Comparison of ENCODE assay signal across 18 cellular contexts in genomic region chr10:57395921-57396320, GRCh38.
"Had no signal": no experiment of that assay in that cellular context is flagged by ENCODE, and none has a peak within 500 bp of the region (broad histone marks: within the 10 kb centered on the region; RNA-seq: fewer than 3 reads in every experiment).

No MANE protein-coding gene starts in this region.

- DNase-seq: activated CD4-positive, alpha-beta T cell treated with anti-CD3 and anti-CD28 coated beads, Interleukin-2, amount 10 ng/mL, durations not matched to agents 7 days and 5 days; activated CD8-positive, alpha-beta T cell treated with anti-CD3 and anti-CD28 coated beads, Interleukin-2, amount 10 ng/mL, durations not matched to agents 7 days and 5 days; activated naive CD4-positive, alpha-beta T cell treated with anti-CD3 and anti-CD28 coated beads for 36 hours; activated T-cell treated with anti-CD3 and anti-CD28 coated beads, Interleukin-2, amount 50 U/mL, for 24 hours; brain microvascular endothelial cell; gastrocnemius medialis; heart left ventricle; naive thymus-derived CD4-positive, alpha-beta T cell; stimulated activated CD4-positive, alpha-beta T cell treated with anti-CD3 and anti-CD28 coated beads, Interleukin-4, amount 100 ng/mL, for 24 hours; stomach; testis; uterus had no signal

- FAIRE-seq: endometrium had no signal

- ATAC-seq: activated CD4-positive, CD25-positive, alpha-beta regulatory T cell treated with anti-CD3 and anti-CD28 coated beads, Interleukin-2, amount 50 U/mL, for 24 hours; activated CD8-positive, alpha-beta T cell treated with anti-CD3 and anti-CD28 coated beads, Interleukin-2, amount 10 ng/mL, durations not matched to agents 7 days and 5 days; gastrocnemius medialis; heart left ventricle; naive thymus-derived CD4-positive, alpha-beta T cell; sciatic nerve; stimulated activated effector memory CD8-positive, alpha-beta T cell treated with anti-CD3 and anti-CD28 coated beads, Interleukin-12 subunit alpha, Interleukin-12 subunit beta, amount 100 ng/mL, for 72 hours had no signal

- H3K27ac ChIP-seq: brain microvascular endothelial cell, coronary artery, gastrocnemius medialis, heart left ventricle, neural progenitor cell, stomach, testis, uterus had no signal
